In genomic region chr12:5556033-5556614, GRCh38 we compare ENCODE assay signal across 11 cellular contexts.
DNase-seq lines count a peak whose midpoint lies in the region; ATAC-seq and TF ChIP-seq lines count a peak whose summit lies in the region.
"Had no signal": no experiment of that assay in that cellular context is flagged by ENCODE, and none has a peak within 500 bp of the region (broad histone marks: within the 10 kb centered on the region; RNA-seq: fewer than 3 reads in every experiment).

No MANE protein-coding gene starts in this region.

- H3K36me3 ChIP-seq in RWPE2 (ENCODE audit: low read depth), result no peaks in the 10 kb centered on the region
- H3K36me3 ChIP-seq: MG63 had no signal

- DNase-seq in CD14-positive monocyte (ENCODE audit: low spot score) (no peak), RWPE2 (ENCODE audit: low spot score) (no peak), iPS-NIHi7 (ENCODE audit: extremely low spot score) (peak; percentile 70), epidermal melanocyte (ENCODE audit: insufficient read length, low spot score) (no peak), mesenteric fat pad (ENCODE audit: low spot score) (no peak)
- DNase-seq: activated naive CD4-positive, alpha-beta T cell treated with anti-CD3 and anti-CD28 coated beads, Interleukin-2, amount 50 U/mL, for 16 hours; MG63; naive B cell had no signal

- no peaks in the 10 kb centered on the region for H3K4me1 ChIP-seq in RWPE2 (ENCODE audit: insufficient read depth, poor library complexity, severe bottlenecking)

- H3K36me3 Mint-ChIP-seq in CD14-positive monocyte, result no peaks in the 10 kb centered on the region
- H3K36me3 Mint-ChIP-seq: naive B cell had no signal

- ATAC-seq in RWPE2 (ENCODE audit: low read depth) (no peak), HG03175 (IDR thresholded peaks at IDR 0.05; ENCODE audit: unreplicated experiment) (no peak), HG03342 (IDR thresholded peaks at IDR 0.05; ENCODE audit: unreplicated experiment) (no peak)

- H3K9me3 ChIP-seq in RWPE2 (ENCODE audit: severe bottlenecking), result peaks cover 4% of the 10 kb centered on the region
- H3K9me3 ChIP-seq: MG63 had no signal

- H3K27me3 Mint-ChIP-seq in CD14-positive monocyte (ENCODE audit: low read depth in 3 of 3), result peaks cover 0 to 5% (median 4%) of the 10 kb centered on the region in 3 donors

- no peak overlapping the region for H3K4me3 ChIP-seq in RWPE2 (ENCODE audit: severe bottlenecking)
- H3K4me3 ChIP-seq: MG63 had no signal

- H3K27ac Mint-ChIP-seq in CD14-positive monocyte, result no peak overlapping the region

- peaks cover 0 to 7% (median 3%) of the 10 kb centered on the region in 7 donors for H3K9me3 Mint-ChIP-seq in CD14-positive monocyte

- no peak overlapping the region for H3K4me3 Mint-ChIP-seq in CD14-positive monocyte
- H3K4me3 Mint-ChIP-seq: naive B cell had no signal

- intact Hi-C loops in CD14-positive monocyte (cut with micrococcal nuclease), result no loop called here

- H3K27ac ChIP-seq in RWPE2 (ENCODE audit: poor library complexity, severe bottlenecking), result no peak overlapping the region

- TF ChIP-seq CTCF in CD14-positive monocyte (IDR thresholded peaks at IDR 0.05) (peak; percentile 51), GM12874 (IDR thresholded peaks at IDR 0.05; ENCODE audit: insufficient read depth, low read depth, low read length) (peak; percentile 53; the same call in 1 of the 2 replicates), RWPE2 (IDR thresholded peaks at IDR 0.05; ENCODE audit: poor library complexity, severe bottlenecking) (peak; percentile 22)

- H3K27me3 ChIP-seq in RWPE2 (ENCODE audit: insufficient read depth, poor library complexity, severe bottlenecking), result no peaks in the 10 kb centered on the region
- H3K27me3 ChIP-seq: MG63 had no signal

- H3K4me1 Mint-ChIP-seq in CD14-positive monocyte, result no peaks in the 10 kb centered on the region
- H3K4me1 Mint-ChIP-seq: naive B cell had no signal
